1 cellular context compared by ENCODE assay signal in genomic region chr22:20595461-20595860, GRCh38.
TF ChIP-seq lines count a peak whose summit lies in the region.

No MANE protein-coding gene starts in this region.

TF ChIP-seq in H1, 55 proteins besides CTCF, POLR2A, EP300 and RAD21 (continued from another document):
- TF ChIP-seq RBBP5 (IDR thresholded peaks at IDR 0.05; ENCODE audit: borderline replicate concordance, low read depth, low read length) = no peak
- no peak for TF ChIP-seq HDAC2 (IDR thresholded peaks at IDR 0.05; ENCODE audit: borderline replicate concordance in 1 of 2, low read depth in 2 of 2, low read length in 2 of 2)
- TF ChIP-seq SIX5 (IDR thresholded peaks at IDR 0.05; ENCODE audit: low read depth, low read length) = no peak
- TF ChIP-seq SP2 (IDR thresholded peaks at IDR 0.05; ENCODE audit: low read length) = no peak
- no peak for TF ChIP-seq KDM5A (IDR thresholded peaks at IDR 0.05; ENCODE audit: low read length)
- TF ChIP-seq CHD1 (IDR thresholded peaks at IDR 0.05; ENCODE audit: low read depth, low read length) = no peak
